In genomic region chr9:113373255-113373654, GRCh38 we compare ENCODE assay signal across 1 cellular context.
A peak's percentile ranks its signal among the peaks of the same experiment; 100 is the strongest.
TF ChIP-seq lines count a peak whose summit lies in the region.

No MANE protein-coding gene starts in this region.

TF ChIP-seq in HepG2, 621 proteins besides CTCF, POLR2A, EP300 and RAD21:
- TF ChIP-seq SSRP1 (CRISPR knock-in tag; IDR thresholded peaks at IDR 0.05) (no peak), HDAC1 (CRISPR knock-in tag; IDR thresholded peaks at IDR 0.05) (0 out of 2 replicates have a peak, but pooled peaks have one; percentile 31), HNF4G (IDR thresholded peaks at IDR 0.05; ENCODE audit: borderline replicate concordance, low read depth, low read length) (0 out of 2 replicates have a peak, but pooled peaks have one; percentile 14), HNF4G (CRISPR knock-in tag; IDR thresholded peaks at IDR 0.05; ENCODE audit: borderline replicate concordance, low read depth) (no peak), RARA (CRISPR knock-in tag; IDR thresholded peaks at IDR 0.05) (0 out of 2 replicates have a peak, but pooled peaks have one; percentile 13), ZNF747 (CRISPR knock-in tag; IDR thresholded peaks at IDR 0.05; ENCODE audit: borderline replicate concordance) (no peak)
- TF ChIP-seq, protein P1, sequence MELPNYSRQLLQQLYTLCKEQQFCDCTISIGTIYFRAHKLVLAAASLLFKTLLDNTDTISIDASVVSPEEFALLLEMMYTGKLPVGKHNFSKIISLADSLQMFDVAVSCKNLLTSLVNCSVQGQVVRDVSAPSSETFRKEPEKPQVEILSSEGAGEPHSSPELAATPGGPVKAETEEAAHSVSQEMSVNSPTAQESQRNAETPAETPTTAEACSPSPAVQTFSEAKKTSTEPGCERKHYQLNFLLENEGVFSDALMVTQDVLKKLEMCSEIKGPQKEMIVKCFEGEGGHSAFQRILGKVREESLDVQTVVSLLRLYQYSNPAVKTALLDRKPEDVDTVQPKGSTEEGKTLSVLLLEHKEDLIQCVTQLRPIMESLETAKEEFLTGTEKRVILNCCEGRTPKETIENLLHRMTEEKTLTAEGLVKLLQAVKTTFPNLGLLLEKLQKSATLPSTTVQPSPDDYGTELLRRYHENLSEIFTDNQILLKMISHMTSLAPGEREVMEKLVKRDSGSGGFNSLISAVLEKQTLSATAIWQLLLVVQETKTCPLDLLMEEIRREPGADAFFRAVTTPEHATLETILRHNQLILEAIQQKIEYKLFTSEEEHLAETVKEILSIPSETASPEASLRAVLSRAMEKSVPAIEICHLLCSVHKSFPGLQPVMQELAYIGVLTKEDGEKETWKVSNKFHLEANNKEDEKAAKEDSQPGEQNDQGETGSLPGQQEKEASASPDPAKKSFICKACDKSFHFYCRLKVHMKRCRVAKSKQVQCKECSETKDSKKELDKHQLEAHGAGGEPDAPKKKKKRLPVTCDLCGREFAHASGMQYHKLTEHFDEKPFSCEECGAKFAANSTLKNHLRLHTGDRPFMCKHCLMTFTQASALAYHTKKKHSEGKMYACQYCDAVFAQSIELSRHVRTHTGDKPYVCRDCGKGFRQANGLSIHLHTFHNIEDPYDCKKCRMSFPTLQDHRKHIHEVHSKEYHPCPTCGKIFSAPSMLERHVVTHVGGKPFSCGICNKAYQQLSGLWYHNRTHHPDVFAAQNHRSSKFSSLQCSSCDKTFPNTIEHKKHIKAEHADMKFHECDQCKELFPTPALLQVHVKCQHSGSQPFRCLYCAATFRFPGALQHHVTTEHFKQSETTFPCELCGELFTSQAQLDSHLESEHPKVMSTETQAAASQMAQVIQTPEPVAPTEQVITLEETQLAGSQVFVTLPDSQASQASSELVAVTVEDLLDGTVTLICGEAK (IDR thresholded peaks at IDR 0.05), result no peak
- TF ChIP-seq, protein P1 (CRISPR knock-in tag; IDR thresholded peaks at IDR 0.05), result 0 out of 2 replicates have a peak, but pooled peaks have one; percentile 17
- TF ChIP-seq, protein P2, sequence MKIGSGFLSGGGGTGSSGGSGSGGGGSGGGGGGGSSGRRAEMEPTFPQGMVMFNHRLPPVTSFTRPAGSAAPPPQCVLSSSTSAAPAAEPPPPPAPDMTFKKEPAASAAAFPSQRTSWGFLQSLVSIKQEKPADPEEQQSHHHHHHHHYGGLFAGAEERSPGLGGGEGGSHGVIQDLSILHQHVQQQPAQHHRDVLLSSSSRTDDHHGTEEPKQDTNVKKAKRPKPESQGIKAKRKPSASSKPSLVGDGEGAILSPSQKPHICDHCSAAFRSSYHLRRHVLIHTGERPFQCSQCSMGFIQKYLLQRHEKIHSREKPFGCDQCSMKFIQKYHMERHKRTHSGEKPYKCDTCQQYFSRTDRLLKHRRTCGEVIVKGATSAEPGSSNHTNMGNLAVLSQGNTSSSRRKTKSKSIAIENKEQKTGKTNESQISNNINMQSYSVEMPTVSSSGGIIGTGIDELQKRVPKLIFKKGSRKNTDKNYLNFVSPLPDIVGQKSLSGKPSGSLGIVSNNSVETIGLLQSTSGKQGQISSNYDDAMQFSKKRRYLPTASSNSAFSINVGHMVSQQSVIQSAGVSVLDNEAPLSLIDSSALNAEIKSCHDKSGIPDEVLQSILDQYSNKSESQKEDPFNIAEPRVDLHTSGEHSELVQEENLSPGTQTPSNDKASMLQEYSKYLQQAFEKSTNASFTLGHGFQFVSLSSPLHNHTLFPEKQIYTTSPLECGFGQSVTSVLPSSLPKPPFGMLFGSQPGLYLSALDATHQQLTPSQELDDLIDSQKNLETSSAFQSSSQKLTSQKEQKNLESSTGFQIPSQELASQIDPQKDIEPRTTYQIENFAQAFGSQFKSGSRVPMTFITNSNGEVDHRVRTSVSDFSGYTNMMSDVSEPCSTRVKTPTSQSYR (CRISPR knock-in tag; IDR thresholded peaks at IDR 0.05; ENCODE audit: borderline replicate concordance), result peak; percentile 38; the same call in 1 of the 2 replicates
TF ChIP-seq in HepG2: peak in this region for 5.
